ENCODE assay signal across 21 cellular contexts in genomic region chr9:19114680-19115270, GRCh38. TPM values are rescaled to one million over a fixed set of nuclear protein-coding genes. Genes with fewer than 3 reads are reported as not detected.
DNase-seq lines count a peak whose midpoint lies in the region; ATAC-seq, FAIRE-seq and TF ChIP-seq lines count a peak whose summit lies in the region.
"Had no signal": no experiment of that assay in that cellular context is flagged by ENCODE, and none has a peak within 500 bp of the region (broad histone marks: within the 10 kb centered on the region; RNA-seq: fewer than 3 reads in every experiment).

No MANE protein-coding gene starts in this region.

- TF ChIP-seq POLR2A in IMR-90 (IDR thresholded peaks at IDR 0.05; ENCODE audit: low read depth, low read length) (no peak), K562 (conservative IDR thresholded peaks at IDR 0.05) (no peak), HepG2 (IDR thresholded peaks at IDR 0.05; ENCODE audit: insufficient read depth in 1 of 2, low read depth in 2 of 2, low read length in 2 of 2) (peak in 1 of 2 experiments; percentile 51; a peak in 1 of 4 replicates)

- FAIRE-seq in K562 (lab: Jason Lieb, UNC) (no peak), HepG2 (lab: Jason Lieb, UNC) (no peak)

- intact Hi-C loops in IMR-90 (cut with micrococcal nuclease): no loop called here
- intact Hi-C loops in K562 (cut with micrococcal nuclease): no loop called here
- intact Hi-C loops in HepG2 (cut with micrococcal nuclease; ENCODE audit: unreplicated experiment): no loop called here
- intact Hi-C loops in left colon (cut with DNase I, micrococcal nuclease): no loop called here

- H3K23ac ChIP-seq in IMR-90 (ENCODE audit: low read depth, low read length): peak overlapping the region; percentile 3; the same call in 1 of the 2 replicates

- no peak overlapping the region for H3K14ac ChIP-seq in IMR-90 (replicated peaks; ENCODE audit: low read depth, low read length)

- no peak overlapping the region for H4K8ac ChIP-seq in IMR-90 (ENCODE audit: low read depth in 2 of 2, low read length in 2 of 2)

- H3K18ac ChIP-seq in IMR-90 (ENCODE audit: low read depth, low read length): no peak overlapping the region

- TF ChIP-seq CTCF in IMR-90 (conservative IDR thresholded peaks at IDR 0.05; ENCODE audit: low read depth, low read length) (no peak), K562 (IDR thresholded peaks at IDR 0.05 in 2 of 3, conservative IDR thresholded peaks at IDR 0.05 in 1 of 3; ENCODE audit: insufficient read depth in 2 of 3, low read depth in 1 of 3, low read length in 3 of 3) (no peak), HepG2 (CRISPR knock-in tag; IDR thresholded peaks at IDR 0.05) (no peak)

- H2AK9ac ChIP-seq in IMR-90 (replicated peaks; ENCODE audit: low read depth, low read length, poor library complexity): no peak overlapping the region

- H3K56ac ChIP-seq in IMR-90 (ENCODE audit: extremely low read depth, insufficient read depth, low read length): no peak overlapping the region

- 100% methylated on average over 2 of the region's 3 CpGs; no CpG with 5 or more reads in 1 of the 2 experiments for WGBS in IMR-90 (ENCODE audit: extremely low coverage in 2 of 2, insufficient read length in 1 of 2), 2 experiments
- WGBS in K562 (ENCODE audit: insufficient coverage, low coverage, missing lambda C conversion rate): 66% methylated on average over 2 of the region's 3 CpGs
- WGBS in HepG2 (ENCODE audit: low lambda C conversion rate): 95% methylated on average over 3 of the region's 3 CpGs

- H3K9me1 ChIP-seq in IMR-90 (ENCODE audit: insufficient read depth, low read length) (peaks cover 9% of the 10 kb centered on the region), K562 (ENCODE audit: control insufficient read depth, insufficient read depth, low read length) (no peaks in the 10 kb centered on the region)

- ATAC-seq in IMR-90 (ENCODE audit: low read depth): peak; percentile 24; the same call in 1 of the 2 replicates
- ATAC-seq in K562: no peak; the same call in 2 of the 3 replicates
- ATAC-seq in HepG2: peak; percentile 2; the same call in 2 of the 3 replicates
- no peak for ATAC-seq in HG02870 (IDR thresholded peaks at IDR 0.05; ENCODE audit: unreplicated experiment)
- ATAC-seq in left colon: no peak
- ATAC-seq: stimulated activated naive CD8-positive, alpha-beta T cell treated with anti-CD3 and anti-CD28 coated beads, Interleukin-15, Interleukin-2, amounts not matched to agents 100 U/mL and 50 U/mL, for 24 hours had no signal

- no TSS peak for BruUV-seq in IMR-90 (replicated peaks; lab: Mats Ljungman, UMichigan)
- BruUV-seq in K562 (replicated peaks; lab: Mats Ljungman, UMichigan): no TSS peak
- no TSS peak for BruUV-seq in HepG2 (replicated peaks; lab: Mats Ljungman, UMichigan)

- H2AK5ac ChIP-seq in IMR-90 (ENCODE audit: low read depth, low read length): no peak overlapping the region

- H3K9me3 ChIP-seq in IMR-90 (ENCODE audit: control insufficient read depth, insufficient read depth, low read length): no peaks in the 10 kb centered on the region
- H3K9me3 ChIP-seq in K562 (replicated peaks; ENCODE audit: control insufficient read depth, insufficient read depth, low read depth, low read length): no peaks in the 10 kb centered on the region
- no peaks in the 10 kb centered on the region for H3K9me3 ChIP-seq in HepG2 (ENCODE audit: low read length)
- H3K9me3 ChIP-seq: adrenal gland, esophagus muscularis mucosa, tibial artery had no signal

- H3K4ac ChIP-seq in IMR-90 (ENCODE audit: low read depth, low read length): no peak overlapping the region

- H3K4me3 ChIP-seq in IMR-90 (ENCODE audit: insufficient read depth, low read depth, low read length): no peak overlapping the region
- H3K4me3 ChIP-seq in K562: no peak overlapping the region
- H3K4me3 ChIP-seq in HepG2 (replicated peaks in 1 of 3; ENCODE audit: insufficient read depth in 1 of 3, low read depth in 2 of 3, low read length in 3 of 3): no peak overlapping the region
- H3K4me3 ChIP-seq: adrenal gland, esophagus muscularis mucosa, tibial artery had no signal

- TF ChIP-seq RAD21 in IMR-90 (IDR thresholded peaks at IDR 0.05; ENCODE audit: low read length) (no peak), K562 (CRISPR knock-in tag; conservative IDR thresholded peaks at IDR 0.05 in 1 of 2, IDR thresholded peaks at IDR 0.05 in 1 of 2) (no peak), HepG2 (CRISPR knock-in tag; IDR thresholded peaks at IDR 0.05) (no peak)

- H3K36me3 ChIP-seq in IMR-90 (ENCODE audit: control insufficient read depth, insufficient read depth, low read length) (peaks cover 35% of the 10 kb centered on the region), K562 (ENCODE audit: control insufficient read depth, insufficient read depth, low read length) (peaks cover 47% of the 10 kb centered on the region), HepG2 (replicated peaks in 1 of 2; ENCODE audit: control insufficient read depth in 1 of 2, insufficient read depth in 2 of 2, low read length in 2 of 2) (peaks cover 16 to 43% of the 10 kb centered on the region in 2 experiments)

- peak overlapping the region; percentile 55 for H2BK5ac ChIP-seq in IMR-90 (ENCODE audit: low read depth, low read length, poor library complexity, severe bottlenecking)

- no peak for TF ChIP-seq EP300 in K562 (IDR thresholded peaks at IDR 0.05; ENCODE audit: low read length)
- no peak for TF ChIP-seq EP300 in HepG2 (IDR thresholded peaks at IDR 0.05; ENCODE audit: low read depth in 2 of 2, low read length in 2 of 2)
- no peak for TF ChIP-seq EP300 in HepG2 (CRISPR knock-in tag; IDR thresholded peaks at IDR 0.05; ENCODE audit: borderline replicate concordance)

- H4K20me1 ChIP-seq in IMR-90 (ENCODE audit: insufficient read depth, low read length): no peaks in the 10 kb centered on the region
- no peaks in the 10 kb centered on the region for H4K20me1 ChIP-seq in K562 (replicated peaks; ENCODE audit: control insufficient read depth, insufficient read depth, low read length)
- peaks cover 26% of the 10 kb centered on the region for H4K20me1 ChIP-seq in HepG2 (ENCODE audit: insufficient read depth, low read length)

- CTCF ChIA-PET in IMR-90 (lab: Yijun Ruan, JAX): no interaction called here
- CTCF ChIA-PET in K562 (lab: Yijun Ruan, JAX; ENCODE audit: low intra/inter-chr PET ratio): no interaction called here
- CTCF ChIA-PET in HepG2 (lab: Yijun Ruan, JAX; ENCODE audit: low intra/inter-chr PET ratio, low total read pairs): no interaction called here

- dilution Hi-C loops in IMR-90 (cut with HindIII; ENCODE audit: low sequenced_read_pairs, unreplicated experiment): no loop called here

- H3K4me1 ChIP-seq in IMR-90 (ENCODE audit: control insufficient read depth, insufficient read depth, low read length) (peaks cover 8% of the 10 kb centered on the region; the same call in 1 of the 2 replicates), K562 (replicated peaks in 1 of 2; ENCODE audit: control insufficient read depth in 2 of 2, insufficient read depth in 2 of 2, low read length in 2 of 2) (peaks cover 4 to 6% of the 10 kb centered on the region in 2 experiments; a peak in 2 of 5 replicates), HepG2 (ENCODE audit: insufficient read depth, low read length) (peaks cover 72% of the 10 kb centered on the region)
- H3K4me1 ChIP-seq: tibial artery had no signal

- no peak overlapping the region for H2BK20ac ChIP-seq in IMR-90 (ENCODE audit: low read depth, low read length)

- in situ Hi-C loops in IMR-90 (cut with MboI; ENCODE audit: low sequenced_read_pairs) (no loop called here), K562 (cut with MboI) (no loop called here), HepG2 (cut with HindIII; ENCODE audit: extremely low pct_ligation_motif_present, low pct_unique_long_range_greater_than_20kb) (no loop called here)

- H3K4me2 ChIP-seq in IMR-90 (ENCODE audit: low read depth, low read length) (no peak overlapping the region), K562 (ENCODE audit: insufficient read depth, low read length) (no peak overlapping the region), HepG2 (ENCODE audit: low read depth, low read length) (no peak overlapping the region)

- peaks cover 20 to 59% of the 10 kb centered on the region in 2 experiments for H3K79me1 ChIP-seq in IMR-90 (ENCODE audit: low read depth in 1 of 2, low read length in 2 of 2)

- H3K79me2 ChIP-seq in K562 (ENCODE audit: control insufficient read depth, insufficient read depth, low read length): no peaks in the 10 kb centered on the region
- H3K79me2 ChIP-seq in HepG2 (ENCODE audit: insufficient read depth, low read length): peaks cover 3% of the 10 kb centered on the region

- H2AFZ ChIP-seq in IMR-90 (replicated peaks; ENCODE audit: low read length, poor library complexity) (no peak overlapping the region), K562 (ENCODE audit: low read depth, low read length) (no peak overlapping the region), HepG2 (ENCODE audit: low read length) (no peak overlapping the region)

- H3K9ac ChIP-seq in IMR-90 (ENCODE audit: low read depth, low read length): no peak overlapping the region
- no peak overlapping the region; a peak in 1 of 4 replicates for H3K9ac ChIP-seq in K562 (ENCODE audit: insufficient read depth in 1 of 2, low read depth in 2 of 2, low read length in 2 of 2)
- H3K9ac ChIP-seq in HepG2 (ENCODE audit: insufficient read depth, low read depth, low read length): no peak overlapping the region

- DNase-seq in IMR-90: peak; percentile 68
- no peak for DNase-seq in K562 (ENCODE audit: extremely low read depth in 1 of 4, low spot score in 3 of 4)
- DNase-seq in HepG2 (ENCODE audit: low spot score): no peak
- no peak for DNase-seq in NCI-H345 treated with DMSO at 0.1 percent for 48 hours (lab: John Stamatoyannopoulos, UW; ENCODE audit: unreplicated experiment)
- no peak for DNase-seq in cerebellar cortex (ENCODE audit: low spot score)
- no peak for DNase-seq in left colon
- DNase-seq: activated CD4-positive, alpha-beta T cell treated with anti-CD3 and anti-CD28 coated beads, Interleukin-2, amount 50 U/mL, for 48 hours; activated gamma-delta T cell; adrenal gland; AML-193; DMS79 treated with DMSO at 0.1 percent for 48 hours; KBM-7; NCI-H1694 treated with DMSO at 0.1 percent for 48 hours; NCI-H774; SIG-M5; stimulated activated CD4-positive, alpha-beta T cell treated with anti-CD3 and anti-CD28 coated beads, Interleukin-1b, Interleukin-23, amount 100 ng/mL, for 48 hours; stimulated activated naive CD8-positive, alpha-beta T cell treated with anti-CD3 and anti-CD28 coated beads, Interleukin-15, Interleukin-2, amounts not matched to agents 100 U/mL and 50 U/mL, for 24 hours; T-helper 1 cell; tibial artery had no signal

- POLR2A ChIA-PET in IMR-90 (lab: Charles Lee; ENCODE audit: unreplicated experiment): no interaction called here
- POLR2A ChIA-PET in K562 (lab: Yijun Ruan, JAX): interaction anchor here (0.6 to 1.6 kb wide), 3 partner anchors 9 to 146 kb away, joined by 3 to 7 read pairs (median 5); no protein-coding TSS in a partner anchor
- POLR2A ChIA-PET in HepG2 (lab: Yijun Ruan, JAX): interaction anchor here (1.0 to 2.6 kb wide), 6 partner anchors 10 to 59 kb away, joined by 3 to 11 read pairs (median 5); no protein-coding TSS in a partner anchor

- H2BK15ac ChIP-seq in IMR-90 (ENCODE audit: low read depth, low read length): no peak overlapping the region

- no peaks in the 10 kb centered on the region for H3K27me3 ChIP-seq in IMR-90 (ENCODE audit: control insufficient read depth, insufficient read depth, low read length)
- H3K27me3 ChIP-seq in K562 (ENCODE audit: control insufficient read depth in 2 of 2, insufficient read depth in 2 of 2, low read length in 2 of 2): no peaks in the 10 kb centered on the region
- H3K27me3 ChIP-seq in HepG2 (ENCODE audit: control insufficient read depth in 1 of 2, insufficient read depth in 2 of 2, low read length in 2 of 2): no peaks in the 10 kb centered on the region
- H3K27me3 ChIP-seq: adrenal gland, esophagus muscularis mucosa, tibial artery had no signal

- H4K5ac ChIP-seq in IMR-90 (ENCODE audit: low read depth, low read length): no peak overlapping the region

- no peak overlapping the region for H2BK120ac ChIP-seq in IMR-90 (ENCODE audit: low read depth, low read length)

- no peak overlapping the region for H4K91ac ChIP-seq in IMR-90 (ENCODE audit: insufficient read depth, low read depth, low read length)

- no peak overlapping the region; the same call in 1 of the 2 replicates for H3K27ac ChIP-seq in IMR-90 (ENCODE audit: insufficient read depth, low read length)
- peak overlapping the region; percentile 20; the same call in 2 of the 3 replicates for H3K27ac ChIP-seq in K562 (ENCODE audit: extremely low read depth, low read depth, low read length)
- H3K27ac ChIP-seq in HepG2 (ENCODE audit: extremely low read length, insufficient read depth, low read length): peak overlapping the region; percentile 55
- H3K27ac ChIP-seq: esophagus muscularis mucosa, tibial artery had no signal

RNA-seq across cellular contexts. Expression of gene HAUS6, which starts 12.1 kb away (rescaled TPM):
- total RNA-seq in IMR-90 (2012; rRNA removed) (13.3 and 21.4 TPM in 2 replicates), K562 (2014; rRNA removed) (16.1 and 17.6 TPM in 2 replicates), K562 (2014; rRNA removed; fragmentation: Illumina TruSeq; extraction: Trizol) (31.7 and 40.5 TPM in 2 replicates), K562 (2015; rRNA removed; fragmentation: Illumina TruSeq; extraction: Trizol) (27.2 and 30.2 TPM in 2 replicates), K562 (2021) (22.5 and 23.1 TPM in 2 replicates), HepG2 (2016; rRNA removed; fragmentation: Illumina TruSeq; extraction: Trizol) (31.1 and 51.3 TPM in 2 replicates), left colon (1 to 10 TPM; 5.3 to 6.0 TPM)
- polyA plus RNA-seq in IMR-90 (2012; rRNA removed) (5.1 and 5.8 TPM in 2 replicates), K562 (2011; rRNA removed) (19.6 and 29.7 TPM in 2 replicates), K562 (2014; fragmentation: Illumina TruSeq; extraction: Trizol) (21.7 and 23.9 TPM in 2 replicates), K562 (2014; fragmentation: Nextera tagmentation; extraction: Ambion mirVana) (10 to 100 TPM; 10.2 to 17.6 TPM), K562 (2014; rRNA removed) (15.9 and 17.2 TPM in 2 replicates), HepG2 (2011; rRNA removed) (6.2 and 9.8 TPM in 2 replicates)
- 1.2 and 2.5 TPM in 2 replicates for polyA plus RNA-seq in IMR-90 (2012; cell fraction: cytosol; rRNA removed)
- 1.6 and 5.3 TPM in 2 replicates for polyA plus RNA-seq in IMR-90 (2012; cell fraction: nucleus; rRNA removed; ENCODE audit: low replicate concordance)
- 9.3 and 32.6 TPM in 2 replicates for total RNA-seq in K562 (2011; cell fraction: chromatin; rRNA removed; ENCODE audit: low replicate concordance)
- 9.8 and 12.0 TPM in 2 replicates for total RNA-seq in K562 (2011; cell fraction: nucleolus; rRNA removed)
- total RNA-seq in K562 (2011; cell fraction: nucleoplasm; rRNA removed): 16.6 and 25.2 TPM in 2 replicates
- 5.5 and 7.6 TPM in 2 replicates for polyA plus RNA-seq in K562 (2011; cell fraction: cytosol; rRNA removed)
- 10.6 and 13.1 TPM in 2 replicates for polyA plus RNA-seq in K562 (2011; cell fraction: nucleus; rRNA removed)
- 12.4 and 12.6 TPM in 2 replicates for polyA plus RNA-seq in K562 (2012)
- 34.3 and 35.6 TPM in 2 replicates for polyA minus RNA-seq in K562 (2011; rRNA and poly(A)+ RNA removed)
- 10.6 and 16.1 TPM in 2 replicates for polyA minus RNA-seq in K562 (2011; cell fraction: cytosol; rRNA and poly(A)+ RNA removed)
- polyA minus RNA-seq in K562 (2011; cell fraction: nucleus; rRNA and poly(A)+ RNA removed): 11.8 and 16.2 TPM in 2 replicates
- total RNA-seq in HepG2 (2016; cell fraction: cytosol; rRNA removed; fragmentation: Illumina TruSeq; extraction: Trizol; ENCODE audit: low read depth): 8.8 and 9.4 TPM in 2 replicates
- total RNA-seq in HepG2 (2016; cell fraction: insoluble cytoplasmic fraction; rRNA removed; fragmentation: Illumina TruSeq; extraction: Trizol): 28.3 and 49.0 TPM in 2 replicates
- total RNA-seq in HepG2 (2016; cell fraction: membrane; rRNA removed; fragmentation: Illumina TruSeq; extraction: Trizol): 13.2 and 16.4 TPM in 2 replicates
- total RNA-seq in HepG2 (2016; cell fraction: nucleus; rRNA removed; fragmentation: Illumina TruSeq; extraction: Trizol): 28.7 and 30.6 TPM in 2 replicates
- 3.9 and 4.5 TPM in 2 replicates for polyA plus RNA-seq in HepG2 (2011; cell fraction: cytosol; rRNA removed)
- 5.5 and 6.2 TPM in 2 replicates for polyA plus RNA-seq in HepG2 (2011; cell fraction: nucleus; rRNA removed)
- 8.1 and 13.3 TPM in 2 replicates for polyA plus RNA-seq in HepG2 (2012)
- polyA plus RNA-seq in HepG2 (2016; cell fraction: cytosol; fragmentation: Illumina TruSeq; extraction: Trizol; ENCODE audit: low read depth): 0.77 and 1.1 TPM in 2 replicates
- polyA plus RNA-seq in HepG2 (2016; cell fraction: insoluble cytoplasmic fraction; fragmentation: Illumina TruSeq; extraction: Trizol; ENCODE audit: low read depth): 25.0 and 27.9 TPM in 2 replicates
- 3.1 and 3.4 TPM in 2 replicates for polyA plus RNA-seq in HepG2 (2016; cell fraction: membrane; fragmentation: Illumina TruSeq; extraction: Trizol; ENCODE audit: low read depth)
- 36.4 and 41.0 TPM in 2 replicates for polyA plus RNA-seq in HepG2 (2016; cell fraction: nucleus; fragmentation: Illumina TruSeq; extraction: Trizol; ENCODE audit: insufficient read depth, low read depth)
- polyA minus RNA-seq in HepG2 (2011; rRNA and poly(A)+ RNA removed; ENCODE audit: low replicate concordance): 10.4 and 16.3 TPM in 2 replicates
- polyA minus RNA-seq in HepG2 (2011; cell fraction: cytosol; rRNA and poly(A)+ RNA removed): 9.9 and 12.0 TPM in 2 replicates
- 21.0 and 21.8 TPM in 2 replicates for polyA minus RNA-seq in HepG2 (2011; cell fraction: nucleus; rRNA and poly(A)+ RNA removed)

RNA-seq across cellular contexts. Expression of gene PLIN2, which starts 12.5 kb away (rescaled TPM):
- total RNA-seq in IMR-90 (2012; rRNA removed) (173 and 182 TPM in 2 replicates), K562 (2014; rRNA removed) (29.1 and 34.2 TPM in 2 replicates), K562 (2014; rRNA removed; fragmentation: Illumina TruSeq; extraction: Trizol) (42.6 and 43.6 TPM in 2 replicates), K562 (2015; rRNA removed; fragmentation: Illumina TruSeq; extraction: Trizol) (38.2 and 41.0 TPM in 2 replicates), K562 (2021) (35.4 and 36.4 TPM in 2 replicates), HepG2 (2016; rRNA removed; fragmentation: Illumina TruSeq; extraction: Trizol) (173 and 246 TPM in 2 replicates), left colon (10 to 100 TPM; 43.8 to 48.4 TPM)
- polyA plus RNA-seq in IMR-90 (2012; rRNA removed) (112 and 123 TPM in 2 replicates), K562 (2011; rRNA removed) (48.7 and 95.5 TPM in 2 replicates), K562 (2014; fragmentation: Illumina TruSeq; extraction: Trizol) (46.4 and 47.4 TPM in 2 replicates), K562 (2014; fragmentation: Nextera tagmentation; extraction: Ambion mirVana) (10 to 100 TPM; 63.7 to 68.6 TPM), K562 (2014; rRNA removed) (32.2 and 33.8 TPM in 2 replicates), HepG2 (2011; rRNA removed) (822 and 951 TPM in 2 replicates)
- polyA plus RNA-seq in IMR-90 (2012; cell fraction: cytosol; rRNA removed): 95.9 and 96.9 TPM in 2 replicates
- 41.1 and 51.2 TPM in 2 replicates for polyA plus RNA-seq in IMR-90 (2012; cell fraction: nucleus; rRNA removed; ENCODE audit: low replicate concordance)
- total RNA-seq in K562 (2011; cell fraction: chromatin; rRNA removed; ENCODE audit: low replicate concordance): 37.8 and 44.9 TPM in 2 replicates
- total RNA-seq in K562 (2011; cell fraction: nucleolus; rRNA removed): 39.6 and 44.5 TPM in 2 replicates
- total RNA-seq in K562 (2011; cell fraction: nucleoplasm; rRNA removed): 42.6 and 48.0 TPM in 2 replicates
- 58.3 and 118 TPM in 2 replicates for polyA plus RNA-seq in K562 (2011; cell fraction: cytosol; rRNA removed)
- polyA plus RNA-seq in K562 (2011; cell fraction: nucleus; rRNA removed): 33.5 and 44.6 TPM in 2 replicates
- 41.1 and 52.0 TPM in 2 replicates for polyA plus RNA-seq in K562 (2012)
- polyA minus RNA-seq in K562 (2011; rRNA and poly(A)+ RNA removed): 90.1 and 183 TPM in 2 replicates
- 26.7 and 55.8 TPM in 2 replicates for polyA minus RNA-seq in K562 (2011; cell fraction: cytosol; rRNA and poly(A)+ RNA removed)
- 19.7 and 23.4 TPM in 2 replicates for polyA minus RNA-seq in K562 (2011; cell fraction: nucleus; rRNA and poly(A)+ RNA removed)
- total RNA-seq in HepG2 (2016; cell fraction: cytosol; rRNA removed; fragmentation: Illumina TruSeq; extraction: Trizol; ENCODE audit: low read depth): 50.1 and 56.5 TPM in 2 replicates
- total RNA-seq in HepG2 (2016; cell fraction: insoluble cytoplasmic fraction; rRNA removed; fragmentation: Illumina TruSeq; extraction: Trizol): 166 and 239 TPM in 2 replicates
- total RNA-seq in HepG2 (2016; cell fraction: membrane; rRNA removed; fragmentation: Illumina TruSeq; extraction: Trizol): 84.9 and 96.5 TPM in 2 replicates
- 91.2 and 93.1 TPM in 2 replicates for total RNA-seq in HepG2 (2016; cell fraction: nucleus; rRNA removed; fragmentation: Illumina TruSeq; extraction: Trizol)
- polyA plus RNA-seq in HepG2 (2011; cell fraction: cytosol; rRNA removed): 1,188 and 1,378 TPM in 2 replicates
- polyA plus RNA-seq in HepG2 (2011; cell fraction: nucleus; rRNA removed): 444 and 605 TPM in 2 replicates
- 656 and 669 TPM in 2 replicates for polyA plus RNA-seq in HepG2 (2012)
- polyA plus RNA-seq in HepG2 (2016; cell fraction: cytosol; fragmentation: Illumina TruSeq; extraction: Trizol; ENCODE audit: low read depth): 43.1 and 46.9 TPM in 2 replicates
- polyA plus RNA-seq in HepG2 (2016; cell fraction: insoluble cytoplasmic fraction; fragmentation: Illumina TruSeq; extraction: Trizol; ENCODE audit: low read depth): 237 and 238 TPM in 2 replicates
- 58.7 and 59.1 TPM in 2 replicates for polyA plus RNA-seq in HepG2 (2016; cell fraction: membrane; fragmentation: Illumina TruSeq; extraction: Trizol; ENCODE audit: low read depth)
- 110 and 124 TPM in 2 replicates for polyA plus RNA-seq in HepG2 (2016; cell fraction: nucleus; fragmentation: Illumina TruSeq; extraction: Trizol; ENCODE audit: insufficient read depth, low read depth)
- 19.7 and 3,602 TPM in 2 replicates for polyA minus RNA-seq in HepG2 (2011; rRNA and poly(A)+ RNA removed; ENCODE audit: low replicate concordance)
- polyA minus RNA-seq in HepG2 (2011; cell fraction: cytosol; rRNA and poly(A)+ RNA removed): 634 and 723 TPM in 2 replicates
- 230 and 413 TPM in 2 replicates for polyA minus RNA-seq in HepG2 (2011; cell fraction: nucleus; rRNA and poly(A)+ RNA removed)

Comparison
In these comparisons a context has a peak if more than half of its experiments do, and no peak if none do; other contexts are left out.
1. ATAC-seq: peak in IMR-90 (single experiment) and HepG2 (single experiment); none in K562 (single experiment), HG02870 (single experiment) and left colon (single experiment).